In genomic region chr5:82885657-82886389, GRCh38 we compare ENCODE assay signal across 10 cellular contexts.
DNase-seq lines count a peak whose midpoint lies in the region; ATAC-seq, FAIRE-seq and TF ChIP-seq lines count a peak whose summit lies in the region.
"Had no signal": no experiment of that assay in that cellular context is flagged by ENCODE, and none has a peak within 500 bp of the region (broad histone marks: within the 10 kb centered on the region; RNA-seq: fewer than 3 reads in every experiment).

No MANE protein-coding gene starts in this region.

- no peak overlapping the region for H3K4me3 ChIP-seq in CD8-positive, alpha-beta memory T cell (ENCODE audit: low read length)

- no peak overlapping the region for H3K27ac Mint-ChIP-seq in immature natural killer cell
- H3K27ac Mint-ChIP-seq in CD8-positive, alpha-beta memory T cell, result no peak overlapping the region
- H3K27ac Mint-ChIP-seq in activated CD4-positive, alpha-beta memory T cell treated with anti-CD3 and anti-CD28 coated beads for 36 hours, result no peak overlapping the region
- H3K27ac Mint-ChIP-seq: CD4-positive, CD25-positive, alpha-beta regulatory T cell had no signal

- peak; percentile 63 for ATAC-seq in HG03460 (IDR thresholded peaks at IDR 0.05; ENCODE audit: unreplicated experiment)

- POLR2A ChIA-PET in CD8-positive, alpha-beta memory T cell (lab: Charles Lee), result no interaction called here
- POLR2A ChIA-PET in activated CD4-positive, alpha-beta memory T cell treated with anti-CD3 and anti-CD28 coated beads for 36 hours (lab: Charles Lee), result no interaction called here

- no peaks in the 10 kb centered on the region for H3K4me1 Mint-ChIP-seq in immature natural killer cell
- no peaks in the 10 kb centered on the region for H3K4me1 Mint-ChIP-seq in CD8-positive, alpha-beta memory T cell
- H3K4me1 Mint-ChIP-seq in activated CD4-positive, alpha-beta memory T cell treated with anti-CD3 and anti-CD28 coated beads for 36 hours (ENCODE audit: low read depth), result peaks cover 10% of the 10 kb centered on the region
- H3K4me1 Mint-ChIP-seq: CD4-positive, CD25-positive, alpha-beta regulatory T cell had no signal

- no peaks in the 10 kb centered on the region for H3K9me3 ChIP-seq in CD8-positive, alpha-beta memory T cell (ENCODE audit: low read length)

- FAIRE-seq in endometrium (lab: Jason Lieb, UNC), result peak; percentile 92

- no peak overlapping the region for H3K27ac ChIP-seq in CD8-positive, alpha-beta memory T cell (ENCODE audit: low read depth, low read length)

- CTCF ChIA-PET in CD8-positive, alpha-beta memory T cell (lab: Charles Lee), result no interaction called here
- CTCF ChIA-PET in activated CD4-positive, alpha-beta memory T cell treated with anti-CD3 and anti-CD28 coated beads for 36 hours (lab: Charles Lee), result no interaction called here

- H3K27me3 Mint-ChIP-seq in immature natural killer cell (ENCODE audit: low read depth in 3 of 3), result peaks cover 0 to 2% (median 0%) of the 10 kb centered on the region in 3 donors
- H3K27me3 Mint-ChIP-seq in CD8-positive, alpha-beta memory T cell, result peaks cover 0 to 4% of the 10 kb centered on the region in 2 donors
- peaks cover 9% of the 10 kb centered on the region for H3K27me3 Mint-ChIP-seq in activated CD4-positive, alpha-beta memory T cell treated with anti-CD3 and anti-CD28 coated beads for 36 hours
- H3K27me3 Mint-ChIP-seq: CD4-positive, CD25-positive, alpha-beta regulatory T cell had no signal

- no peaks in the 10 kb centered on the region for H3K4me1 ChIP-seq in CD8-positive, alpha-beta memory T cell (ENCODE audit: insufficient read depth, low read length)

- peak overlapping the region in 1 of 5 donors; percentile 47 for H3K4me3 Mint-ChIP-seq in immature natural killer cell
- no peak overlapping the region for H3K4me3 Mint-ChIP-seq in CD8-positive, alpha-beta memory T cell
- H3K4me3 Mint-ChIP-seq in activated CD4-positive, alpha-beta memory T cell treated with anti-CD3 and anti-CD28 coated beads for 36 hours, result no peak overlapping the region
- H3K4me3 Mint-ChIP-seq: CD4-positive, CD25-positive, alpha-beta regulatory T cell had no signal

- H3K27me3 ChIP-seq in CD8-positive, alpha-beta memory T cell (ENCODE audit: insufficient read depth, low read length, poor library complexity, severe bottlenecking), result no peaks in the 10 kb centered on the region

- intact Hi-C loops in activated CD4-positive, alpha-beta memory T cell treated with anti-CD3 and anti-CD28 coated beads for 36 hours (cut with micrococcal nuclease), result no loop called here

- DNase-seq in Ammon's horn (ENCODE audit: low spot score) (peak; percentile 46), GM20000 (ENCODE audit: low spot score) (peak; percentile 23), immature natural killer cell (no peak)
- no peak for DNase-seq in effector CD8-positive, alpha-beta T cell (lab: John Stamatoyannopoulos, UW)
- no peak for DNase-seq in CD8-positive, alpha-beta memory T cell
- no peak for DNase-seq in activated CD4-positive, alpha-beta memory T cell treated with anti-CD3 and anti-CD28 coated beads for 36 hours
- DNase-seq: activated CD4-positive, alpha-beta T cell treated with anti-CD3 and anti-CD28 coated beads, Interleukin-2, amount 50 U/mL, for 4 hours; CD4-positive, CD25-positive, alpha-beta regulatory T cell had no signal

- H3K36me3 ChIP-seq in CD8-positive, alpha-beta memory T cell (ENCODE audit: insufficient read depth, low read length), result no peaks in the 10 kb centered on the region

- H3K9me3 Mint-ChIP-seq in immature natural killer cell, result peaks cover 0 to 5% (median 0%) of the 10 kb centered on the region in 6 donors
- peaks cover 0 to 6% (median 0%) of the 10 kb centered on the region in 5 donors for H3K9me3 Mint-ChIP-seq in CD8-positive, alpha-beta memory T cell
- H3K9me3 Mint-ChIP-seq in activated CD4-positive, alpha-beta memory T cell treated with anti-CD3 and anti-CD28 coated beads for 36 hours, result no peaks in the 10 kb centered on the region

- TF ChIP-seq CTCF in GM20000 (IDR thresholded peaks at IDR 0.05; ENCODE audit: extremely low read depth, missing control alignments), result no peak

- H3K36me3 Mint-ChIP-seq in immature natural killer cell, result no peaks in the 10 kb centered on the region
- no peaks in the 10 kb centered on the region for H3K36me3 Mint-ChIP-seq in CD8-positive, alpha-beta memory T cell
- no peaks in the 10 kb centered on the region for H3K36me3 Mint-ChIP-seq in activated CD4-positive, alpha-beta memory T cell treated with anti-CD3 and anti-CD28 coated beads for 36 hours
- H3K36me3 Mint-ChIP-seq: CD4-positive, CD25-positive, alpha-beta regulatory T cell had no signal

Comparison
In these comparisons a context has a peak if more than half of its experiments do, and no peak if none do; other contexts are left out.
1. DNase-seq: peak in Ammon's horn (single experiment) and GM20000 (single experiment); none in immature natural killer cell (0 of 3), effector CD8-positive, alpha-beta T cell (single experiment), CD8-positive, alpha-beta memory T cell (0 of 5) and activated CD4-positive, alpha-beta memory T cell treated with anti-CD3 and anti-CD28 coated beads for 36 hours (single experiment).